Comparison of ENCODE assay signal across 8 cellular contexts in genomic region chr20:17558154-17558940, GRCh38. TPM values are rescaled to one million over a fixed set of nuclear protein-coding genes. Genes with fewer than 3 reads are reported as not detected.
A peak's percentile ranks its signal among the peaks of the same experiment; 100 is the strongest.
DNase-seq lines count a peak whose midpoint lies in the region; ATAC-seq, FAIRE-seq and TF ChIP-seq lines count a peak whose summit lies in the region.

No MANE protein-coding gene starts in this region.

- no peak for TF ChIP-seq CTCF in H1 (IDR thresholded peaks at IDR 0.05; ENCODE audit: control extremely low read depth in 1 of 3, insufficient read depth in 1 of 3, low read depth in 1 of 3, low read length in 3 of 3)

- peak overlapping the region; percentile 60; the same call in 1 of the 2 replicates for H2BK5ac ChIP-seq in H1 (ENCODE audit: low read depth, low read length)

- CTCF ChIA-PET in H1 (lab: Charles Lee; ENCODE audit: partially characterized antibody): interaction anchor here (0.9 to 3.5 kb wide), 5 partner anchors 12 to 59 kb away, joined by 3 to 26 read pairs (median 9); partner anchors contain the start of gene DSTN

- H3K4ac ChIP-seq in H1 (replicated peaks; ENCODE audit: insufficient read length, low read depth, low read length): no peak overlapping the region

- no peak overlapping the region for H2AFZ ChIP-seq in H1 (ENCODE audit: low read length)

- POLR2A ChIA-PET in H1 (lab: Charles Lee; ENCODE audit: partially characterized antibody): interaction anchor here (0.6 to 3.2 kb wide), 9 partner anchors 10 to 36 kb away, joined by 3 to 26 read pairs (median 5); partner anchors contain the start of gene DSTN

- H4K20me1 ChIP-seq in H1 (replicated peaks in 1 of 2; ENCODE audit: control insufficient read depth in 1 of 2, insufficient read depth in 2 of 2, low read length in 2 of 2): no peaks in the 10 kb centered on the region

- WGBS in H1 (ENCODE audit: extremely low coverage in 1 of 2, insufficient coverage in 1 of 2, insufficient read length in 1 of 2, insufficient replicate concordance in 2 of 2, low coverage in 1 of 2, low lambda C conversion rate in 2 of 2, missing lambda C conversion rate in 1 of 2), 2 experiments: 89% methylated on average over 7 of the region's 7 CpGs; no CpG with 5 or more reads in 1 of the 2 experiments

- no peak for ATAC-seq in GM18861 (IDR thresholded peaks at IDR 0.05; ENCODE audit: unreplicated experiment)

- no peak for TF ChIP-seq EP300 in H1 (IDR thresholded peaks at IDR 0.05; ENCODE audit: borderline replicate concordance in 1 of 2, low read depth in 2 of 2, low read length in 2 of 2)

- in situ Hi-C loops in SK-MEL-5 (cut with HindIII; ENCODE audit: low pct_unique_long_range_greater_than_20kb, low sequenced_read_pairs): no loop called here

- H3K79me2 ChIP-seq in H1 (ENCODE audit: control insufficient read depth in 1 of 2, insufficient read depth in 2 of 2, low read length in 2 of 2): no peaks in the 10 kb centered on the region

- H3K27ac ChIP-seq in H1 (ENCODE audit: low read depth, low read length): 0 out of 2 replicates have a peak overlapping the region, but pooled peaks have one; percentile 1

- no peaks in the 10 kb centered on the region for H3K36me3 ChIP-seq in H1 (ENCODE audit: control insufficient read depth in 2 of 4, insufficient read depth in 4 of 4, low read length in 3 of 4)
- no peaks in the 10 kb centered on the region for H3K36me3 ChIP-seq in mucosa of stomach (ENCODE audit: control insufficient read depth, insufficient read depth, low read length)

- no peaks in the 10 kb centered on the region for H3K23me2 ChIP-seq in H1 (ENCODE audit: low read depth, low read length)

- H3K4me3 ChIP-seq in H1 (ENCODE audit: extremely low read depth in 1 of 4, insufficient read depth in 2 of 4, low read depth in 3 of 4, low read length in 4 of 4): no peak overlapping the region
- no peak overlapping the region for H3K4me3 ChIP-seq in mucosa of stomach (ENCODE audit: low read length)

- no peak overlapping the region for H4K91ac ChIP-seq in H1 (replicated peaks; ENCODE audit: insufficient read length, low read length)

- H3K9me3 ChIP-seq in H1 (ENCODE audit: insufficient read depth in 2 of 2, low read depth in 1 of 2, low read length in 1 of 2) (no peaks in the 10 kb centered on the region), mucosa of stomach (ENCODE audit: control insufficient read depth, low read length) (no peaks in the 10 kb centered on the region)

- no peak for TF ChIP-seq RAD21 in H1 (IDR thresholded peaks at IDR 0.05 in 1 of 2, conservative IDR thresholded peaks at IDR 0.05 in 1 of 2; ENCODE audit: low read depth in 2 of 2, low read length in 2 of 2)

- H2AK5ac ChIP-seq in H1 (ENCODE audit: low read depth, low read length): 0 out of 2 replicates have a peak overlapping the region, but pooled peaks have one; percentile 13

- H3K14ac ChIP-seq in H1 (ENCODE audit: insufficient read length): no peak overlapping the region

- H3K23ac ChIP-seq in H1 (ENCODE audit: insufficient read length): no peak overlapping the region

- H3K9ac ChIP-seq in H1 (replicated peaks in 1 of 4; ENCODE audit: extremely low read depth in 1 of 4, low read depth in 3 of 4, low read length in 3 of 4): no peak overlapping the region
- H3K9ac ChIP-seq in mucosa of stomach (ENCODE audit: low read length): peak overlapping the region; percentile 67

- H3K79me1 ChIP-seq in H1 (ENCODE audit: low read depth, low read length): no peaks in the 10 kb centered on the region

- H3K4me2 ChIP-seq in H1 (ENCODE audit: insufficient read depth in 1 of 2, low read depth in 2 of 2, low read length in 2 of 2): no peak overlapping the region

- H2BK15ac ChIP-seq in H1 (ENCODE audit: low read length): no peak overlapping the region

- H2BK12ac ChIP-seq in H1 (ENCODE audit: low read depth, low read length): no peak overlapping the region

- FAIRE-seq in H1 (lab: Jason Lieb, UNC): no peak

- H4K8ac ChIP-seq in H1 (ENCODE audit: extremely low read depth, insufficient read depth, low read length): no peak overlapping the region

- peak; percentile 2 for DNase-seq in stimulated activated naive CD4-positive, alpha-beta T cell treated with Interleukin-2 at 50 U/mL for 16 hours (lab: John Stamatoyannopoulos, UW)
- DNase-seq in stimulated activated naive CD4-positive, alpha-beta T cell (lab: John Stamatoyannopoulos, UW): no peak
- DNase-seq in SK-MEL-5 (ENCODE audit: low read depth, low spot score): peak; percentile 90
- DNase-seq in H1 (ENCODE audit: low read depth in 1 of 2, low spot score in 2 of 2): peak in 1 of 2 experiments; percentile 45
- DNase-seq in NCI-H146 (lab: John Stamatoyannopoulos, UW): no peak
- no peak for DNase-seq in NCI-H82 (lab: John Stamatoyannopoulos, UW)

- TF ChIP-seq POLR2A in H1 (IDR thresholded peaks at IDR 0.05; ENCODE audit: control extremely low read depth in 1 of 2, low read depth in 2 of 2, low read length in 2 of 2): peak in 1 of 2 experiments; percentile 49; a peak in 1 of 3 replicates

- H3K18ac ChIP-seq in H1 (ENCODE audit: extremely low read depth, low read length): 0 out of 2 replicates have a peak overlapping the region, but pooled peaks have one; percentile 66

- no peak overlapping the region for H4K5ac ChIP-seq in H1 (ENCODE audit: insufficient read length, low read depth, low read length)

- H3K4me1 ChIP-seq in H1 (replicated peaks in 1 of 4; ENCODE audit: control insufficient read depth in 3 of 4, insufficient read depth in 4 of 4, low read length in 3 of 4) (peaks cover 7 to 10% (median 9%) of the 10 kb centered on the region in 4 experiments; a peak in 5 of 7 replicates), mucosa of stomach (ENCODE audit: control insufficient read depth, insufficient read depth, low read length) (peaks cover 30% of the 10 kb centered on the region)

- H3K56ac ChIP-seq in H1 (replicated peaks; ENCODE audit: insufficient read length, low read depth, low read length): no peak overlapping the region

- H2BK120ac ChIP-seq in H1 (replicated peaks; ENCODE audit: low read depth, low read length): no peak overlapping the region

- H3K27me3 ChIP-seq in H1 (replicated peaks in 1 of 4; ENCODE audit: control insufficient read depth in 3 of 4, extremely low read depth in 1 of 4, insufficient read depth in 3 of 4, low read length in 3 of 4) (no peaks in the 10 kb centered on the region), mucosa of stomach (ENCODE audit: control insufficient read depth, insufficient read depth, low read length) (no peaks in the 10 kb centered on the region)

- H2BK20ac ChIP-seq in H1 (ENCODE audit: low read length): no peak overlapping the region

TF ChIP-seq in H1, 55 proteins besides CTCF, POLR2A, EP300 and RAD21 (continues in another document):
- TF ChIP-seq YY1 (IDR thresholded peaks at IDR 0.05; ENCODE audit: low read depth, low read length): 0 out of 2 replicates have a peak, but pooled peaks have one; percentile 19
- no peak for TF ChIP-seq RNF2 (IDR thresholded peaks at IDR 0.05; ENCODE audit: borderline replicate concordance, low read depth, low read length, missing control alignments, poor library complexity, severe bottlenecking)
- TF ChIP-seq TEAD4 (IDR thresholded peaks at IDR 0.05; ENCODE audit: low read depth, low read length): no peak
- TF ChIP-seq ATF2 (IDR thresholded peaks at IDR 0.05; ENCODE audit: low read length): no peak
- no peak for TF ChIP-seq USF2 (IDR thresholded peaks at IDR 0.05; ENCODE audit: low read length)

RNA-seq across cellular contexts. Expression of gene DSTN, which starts 11.5 kb away (rescaled TPM):
- 180 and 190 TPM in 2 replicates for total RNA-seq in SK-MEL-5 (2014; rRNA removed; shearing (Covaris generic))
- polyA plus RNA-seq in SK-MEL-5 (2015; cell fraction: cytosol; rRNA removed): 247 and 260 TPM in 2 replicates
- 41.7 and 43.9 TPM in 2 replicates for polyA plus RNA-seq in SK-MEL-5 (2015; cell fraction: nucleus; rRNA removed)
- total RNA-seq in H1 (2021; fragmentation: NEBNext Ultra II Directional; extraction: Animal tissue kit (Norgen Biotek cat#: 25700)): 208 TPM in 2 replicates
- 21.9 and 43.3 TPM in 2 replicates for polyA plus RNA-seq in H1 (2011; rRNA removed)
- 48.1 TPM for polyA plus RNA-seq in H1 (2011; cell fraction: cytosol; rRNA removed)
- polyA plus RNA-seq in H1 (2011; cell fraction: nucleus; rRNA removed): 26.3 TPM
- polyA plus RNA-seq in H1 (2012, experiment 1 of 2): 138 to 228 TPM (median 144 TPM) in 4 replicates
- 78.5 TPM for polyA plus RNA-seq in H1 (2012, experiment 2 of 2)
- 327 TPM for polyA plus RNA-seq in H1 (2013, experiment 1 of 2)
- polyA plus RNA-seq in H1 (2013, experiment 2 of 2): 333 TPM
- polyA minus RNA-seq in H1 (2011; rRNA and poly(A)+ RNA removed): 9.6 and 10.5 TPM in 2 replicates
- polyA minus RNA-seq in H1 (2011; cell fraction: cytosol; rRNA and poly(A)+ RNA removed): 25.1 TPM
- 17.0 TPM for polyA minus RNA-seq in H1 (2011; cell fraction: nucleus; rRNA and poly(A)+ RNA removed)

RNA-seq across cellular contexts. Expression of gene BFSP1, which starts 27.2 kb away (rescaled TPM):
- total RNA-seq in SK-MEL-5 (2014; rRNA removed; shearing (Covaris generic)): 14.3 and 14.7 TPM in 2 replicates
- 5.5 and 7.0 TPM in 2 replicates for polyA plus RNA-seq in SK-MEL-5 (2015; cell fraction: cytosol; rRNA removed)
- 4.3 and 5.2 TPM in 2 replicates for polyA plus RNA-seq in SK-MEL-5 (2015; cell fraction: nucleus; rRNA removed)
- 2.5 and 3.2 TPM in 2 replicates for total RNA-seq in H1 (2021; fragmentation: NEBNext Ultra II Directional; extraction: Animal tissue kit (Norgen Biotek cat#: 25700))
- 1.5 and 1.8 TPM in 2 replicates for polyA plus RNA-seq in H1 (2011; rRNA removed)
- polyA plus RNA-seq in H1 (2011; cell fraction: cytosol; rRNA removed): 3.0 TPM
- 3.6 TPM for polyA plus RNA-seq in H1 (2011; cell fraction: nucleus; rRNA removed)
- 2.6 to 3.5 TPM (median 3.2 TPM) in 4 replicates for polyA plus RNA-seq in H1 (2012, experiment 1 of 2)
- 1.8 TPM for polyA plus RNA-seq in H1 (2012, experiment 2 of 2)
- 2.4 TPM for polyA plus RNA-seq in H1 (2013, experiment 1 of 2)
- polyA plus RNA-seq in H1 (2013, experiment 2 of 2): 2.2 TPM
- polyA minus RNA-seq in H1 (2011; rRNA and poly(A)+ RNA removed): 1.7 and 2.7 TPM in 2 replicates
- 1.7 TPM for polyA minus RNA-seq in H1 (2011; cell fraction: cytosol; rRNA and poly(A)+ RNA removed)
- 2.6 TPM for polyA minus RNA-seq in H1 (2011; cell fraction: nucleus; rRNA and poly(A)+ RNA removed)

Comparison
In these comparisons a context has a peak if more than half of its experiments do, and no peak if none do; other contexts are left out.
1. DNase-seq: peak in stimulated activated naive CD4-positive, alpha-beta T cell treated with Interleukin-2 at 50 U/mL for 16 hours (single experiment) and SK-MEL-5 (single experiment); none in stimulated activated naive CD4-positive, alpha-beta T cell (0 of 6), NCI-H146 (single experiment) and NCI-H82 (single experiment).